In the genomic region with DNA sequence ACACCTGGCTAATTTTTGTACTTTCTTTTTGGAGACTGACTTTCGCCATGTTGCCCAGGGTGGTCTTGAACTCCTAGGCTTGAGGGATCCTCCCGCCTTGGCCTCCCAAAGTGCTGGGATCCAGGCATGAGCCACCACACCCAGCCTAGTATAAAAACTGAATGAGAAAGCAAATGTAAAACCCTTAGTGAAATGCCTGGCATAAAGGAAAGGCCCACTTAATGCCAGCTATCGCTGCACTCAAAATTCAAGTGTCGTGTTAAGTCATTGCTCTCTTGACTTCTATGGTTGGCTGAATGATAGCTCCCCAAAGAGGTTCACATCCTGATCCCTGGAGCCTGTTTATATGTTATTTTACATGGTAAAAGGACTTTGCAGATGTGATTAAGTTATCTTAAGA, we compare ENCODE assay signal across 22 cellular contexts.
"Had no signal": no experiment of that assay in that cellular context is flagged by ENCODE, and none has a peak within 500 bp of the region (broad histone marks: within the 10 kb centered on the region; RNA-seq: fewer than 3 reads in every experiment).

No MANE protein-coding gene starts in this region.

- H3K4me1 Mint-ChIP-seq: naive thymus-derived CD4-positive, alpha-beta T cell; nephron progenitor cell; stimulated activated memory B cell treated with anti-CD40 and anti-IgM and Interleukin-4, amounts not matched to agents 10 μg/mL and 1 μg/mL and 100 μg/mL, for 72 hours had no signal

- H3K4me1 ChIP-seq: parathyroid adenoma had no signal

- FAIRE-seq: islet of Langerhans had no signal

- H3K27ac Mint-ChIP-seq: naive thymus-derived CD4-positive, alpha-beta T cell; nephron progenitor cell; stimulated activated memory B cell treated with anti-CD40 and anti-IgM and Interleukin-4, amounts not matched to agents 10 μg/mL and 1 μg/mL and 100 μg/mL, for 72 hours; stimulated activated naive CD8-positive, alpha-beta T cell treated with anti-CD3 and anti-CD28 coated beads, Interleukin-15, Interleukin-2, amounts not matched to agents 100 ng/mL and 50 ng/mL, for 24 hours had no signal

- H3K9me3 Mint-ChIP-seq: nephron progenitor cell; stimulated activated memory B cell treated with anti-CD40 and anti-IgM and Interleukin-4, amounts not matched to agents 10 μg/mL and 1 μg/mL and 100 μg/mL, for 72 hours; stimulated activated naive CD8-positive, alpha-beta T cell treated with anti-CD3 and anti-CD28 coated beads, Interleukin-15, Interleukin-2, amounts not matched to agents 100 ng/mL and 50 ng/mL, for 24 hours had no signal

- H3K36me3 ChIP-seq: gastrocnemius medialis, heart right ventricle, prostate gland, right lobe of liver, tibial nerve had no signal

- ATAC-seq: gastrocnemius medialis; naive thymus-derived CD4-positive, alpha-beta T cell; right lobe of liver; stimulated activated memory B cell treated with anti-CD40 and anti-IgM and Interleukin-4, amounts not matched to agents 10 μg/mL and 1 μg/mL and 100 μg/mL, for 72 hours had no signal

- H3K36me3 Mint-ChIP-seq: naive thymus-derived CD4-positive, alpha-beta T cell; stimulated activated memory B cell treated with anti-CD40 and anti-IgM and Interleukin-4, amounts not matched to agents 10 μg/mL and 1 μg/mL and 100 μg/mL, for 72 hours had no signal

- H3K4me3 ChIP-seq: dorsolateral prefrontal cortex, gastrocnemius medialis, heart right ventricle, lung, prostate gland, right lobe of liver, testis, tibial nerve had no signal

- H3K4me3 Mint-ChIP-seq: naive thymus-derived CD4-positive, alpha-beta T cell; nephron progenitor cell; stimulated activated memory B cell treated with anti-CD40 and anti-IgM and Interleukin-4, amounts not matched to agents 10 μg/mL and 1 μg/mL and 100 μg/mL, for 72 hours; stimulated activated naive CD8-positive, alpha-beta T cell treated with anti-CD3 and anti-CD28 coated beads, Interleukin-15, Interleukin-2, amounts not matched to agents 100 ng/mL and 50 ng/mL, for 24 hours had no signal

- H3K27ac ChIP-seq: dorsolateral prefrontal cortex, gastrocnemius medialis, heart right ventricle, parathyroid adenoma, prostate gland, right lobe of liver, testis, tibial nerve had no signal

- H3K27me3 ChIP-seq: dorsolateral prefrontal cortex, gastrocnemius medialis, heart right ventricle, right lobe of liver, testis, tibial nerve had no signal

- DNase-seq: cortex of kidney; dorsolateral prefrontal cortex; effector CD8-positive, alpha-beta T cell; gastrocnemius medialis; heart right ventricle; hypothalamus; kidney glomerular epithelial cell; mesenchymal stem cell; midbrain; naive thymus-derived CD4-positive, alpha-beta T cell; nephron progenitor cell; right lobe of liver; stimulated activated CD4-positive, alpha-beta T cell treated with anti-CD3 and anti-CD28 coated beads, Interleukin-1b, Interleukin-23, amount 100 ng/mL, for 48 hours; stimulated activated CD4-positive, alpha-beta T cell treated with anti-CD3 and anti-CD28 coated beads, Interleukin-4, amount 100 ng/mL, for 24 hours; testis had no signal

- H3K9me3 ChIP-seq: gastrocnemius medialis, heart right ventricle, prostate gland, right lobe of liver, testis, tibial nerve had no signal
